ENCODE assay signal across 15 cellular contexts in the genomic region with DNA sequence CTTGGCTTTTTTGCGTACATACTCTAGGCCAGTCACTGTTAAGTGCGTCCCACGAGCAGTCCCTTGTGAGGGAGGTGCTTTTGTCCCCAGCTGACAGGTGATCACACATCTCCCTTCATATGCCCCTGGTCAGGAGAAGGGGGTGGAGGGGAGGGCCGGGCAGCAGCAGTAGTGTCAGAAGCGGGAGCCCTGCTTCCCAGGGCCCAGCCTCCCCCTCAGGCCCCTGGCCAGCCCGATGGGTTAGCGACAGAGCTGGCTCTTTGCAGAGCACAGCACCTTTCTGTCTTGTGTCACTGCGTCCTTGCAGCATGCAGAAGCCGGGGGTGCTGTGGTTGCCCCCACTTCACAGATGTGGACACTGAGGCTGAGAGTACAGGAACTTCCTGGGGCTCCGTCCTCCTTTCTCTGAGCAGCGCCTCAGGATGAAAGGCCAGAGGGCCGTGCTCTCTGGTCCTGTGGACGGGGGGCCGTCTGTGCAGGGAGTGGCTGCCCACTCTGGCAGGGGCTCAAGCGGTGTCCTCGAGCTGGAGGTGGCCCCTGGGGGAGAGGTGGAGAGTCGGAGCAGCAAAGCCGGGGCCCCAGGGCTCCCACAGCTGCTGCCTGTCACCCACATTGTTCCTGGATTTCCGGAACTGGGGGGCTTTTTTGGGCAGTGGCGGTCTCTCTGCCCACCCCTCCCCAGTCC. TPM values are rescaled to one million over a fixed set of nuclear protein-coding genes. Genes with fewer than 3 reads are reported as not detected.
A peak's percentile ranks its signal among the peaks of the same experiment; 100 is the strongest.
DNase-seq lines count a peak whose midpoint lies in the region; ATAC-seq and TF ChIP-seq lines count a peak whose summit lies in the region.
"Had no signal": no experiment of that assay in that cellular context is flagged by ENCODE, and none has a peak within 500 bp of the region (broad histone marks: within the 10 kb centered on the region; RNA-seq: fewer than 3 reads in every experiment).

No MANE protein-coding gene starts in this region.

- H3F3A ChIP-seq in MM.1S (ENCODE audit: insufficient read depth, low read length) (no peaks in the 10 kb centered on the region), GM23248 (ENCODE audit: insufficient read depth) (no peaks in the 10 kb centered on the region)

- H3K27me3 Mint-ChIP-seq in chondrocyte (ENCODE audit: low read depth) (no peaks in the 10 kb centered on the region), neural crest cell (ENCODE audit: low read depth) (no peaks in the 10 kb centered on the region)

- H3K4me1 ChIP-seq in right atrium auricular region (peaks cover 0 to 76% of the 10 kb centered on the region in 2 donors), MM.1S (ENCODE audit: low read length) (peaks cover 6% of the 10 kb centered on the region; the same call in 1 of the 2 replicates), GM23248 (ENCODE audit: insufficient read depth) (no peaks in the 10 kb centered on the region)

- H3K4me3 Mint-ChIP-seq in chondrocyte (ENCODE audit: unreplicated experiment): no peak overlapping the region
- no peak overlapping the region for H3K4me3 Mint-ChIP-seq in neural crest cell
- H3K4me3 Mint-ChIP-seq: GM23338 had no signal

- intact Hi-C loops in left ventricle myocardium superior (cut with micrococcal nuclease): no loop called here

- no peak overlapping the region for H3K9ac ChIP-seq in MM.1S (ENCODE audit: low read length)
- no peak overlapping the region for H3K9ac ChIP-seq in GM23248

- H3K36me3 Mint-ChIP-seq in chondrocyte (ENCODE audit: low read depth) (peaks cover 1% of the 10 kb centered on the region), neural crest cell (ENCODE audit: low read depth) (peaks cover 3% of the 10 kb centered on the region)

- H3K79me2 ChIP-seq in MM.1S (ENCODE audit: low read length): peaks cover 75% of the 10 kb centered on the region
- H3K79me2 ChIP-seq in GM23248 (ENCODE audit: insufficient read depth): peaks cover 27% of the 10 kb centered on the region

- H4K20me1 ChIP-seq in MM.1S (ENCODE audit: insufficient read depth, low read length) (peaks cover 29% of the 10 kb centered on the region; the same call in 1 of the 2 replicates), GM23248 (ENCODE audit: insufficient read depth) (no peaks in the 10 kb centered on the region)

- H3K27ac Mint-ChIP-seq in chondrocyte (ENCODE audit: unreplicated experiment) (no peak overlapping the region), neural crest cell (ENCODE audit: unreplicated experiment) (peak overlapping the region; percentile 71)

- no peak for ATAC-seq in left ventricle myocardium superior

- H2AFZ ChIP-seq in MM.1S (ENCODE audit: low read length) (no peak overlapping the region), GM23248 (no peak overlapping the region)
- H2AFZ ChIP-seq: GM23338 had no signal

- DNase-seq in left ventricle myocardium superior: peak; percentile 24
- DNase-seq in right atrium auricular region (ENCODE audit: low spot score): no peak
- peak; percentile 81 for DNase-seq in chondrocyte (ENCODE audit: low spot score)
- no peak for DNase-seq in neural crest cell (ENCODE audit: low read depth, low spot score)
- DNase-seq in MM.1S: no peak
- no peak for DNase-seq in stimulated activated naive CD4-positive, alpha-beta T cell treated with Interleukin-2 at 50 U/mL for 16 hours (lab: John Stamatoyannopoulos, UW)
- DNase-seq in GM23248: no peak
- DNase-seq in GM19240 (ENCODE audit: insufficient read length, low spot score): no peak
- DNase-seq: DMS79 treated with DMSO at 0.1 percent for 48 hours, NCI-H2107, NCI-H2227 treated with DMSO at 0.1 percent for 48 hours, NCI-H524 treated with DMSO at 0.1 percent for 48 hours, Peyer's patch, SHP77 had no signal

- no peaks in the 10 kb centered on the region for H3K9me3 ChIP-seq in right atrium auricular region
- H3K9me3 ChIP-seq in MM.1S (replicated peaks; ENCODE audit: insufficient read depth, low read length): no peaks in the 10 kb centered on the region
- no peaks in the 10 kb centered on the region for H3K9me3 ChIP-seq in GM23248 (ENCODE audit: low read depth)
- H3K9me3 ChIP-seq: Peyer's patch had no signal

- H3K36me3 ChIP-seq in right atrium auricular region (peaks cover 11% of the 10 kb centered on the region), MM.1S (replicated peaks; ENCODE audit: insufficient read depth, low read length) (no peaks in the 10 kb centered on the region), GM23248 (ENCODE audit: low read depth) (no peaks in the 10 kb centered on the region)

- H3K9me2 ChIP-seq in MM.1S (replicated peaks; ENCODE audit: insufficient read depth, low read length): no peaks in the 10 kb centered on the region
- H3K9me2 ChIP-seq in GM23248 (ENCODE audit: insufficient read depth): no peaks in the 10 kb centered on the region

- WGBS in GM23248 (ENCODE audit: low coverage in 1 of 2, low lambda C conversion rate in 2 of 2, missing lambda C conversion rate in 2 of 2), 2 experiments: 88 to 91% methylated on average over 19 to 20 of the region's 20 CpGs

- no peak overlapping the region for H3K4me2 ChIP-seq in MM.1S (ENCODE audit: low read depth, low read length)
- no peak overlapping the region for H3K4me2 ChIP-seq in GM23248 (ENCODE audit: unreplicated experiment)
- H3K4me2 ChIP-seq: GM23338 had no signal

- in situ Hi-C loops in GM23248 (cut with MboI): no loop called here

- H3K4me3 ChIP-seq in right atrium auricular region: no peak overlapping the region
- H3K4me3 ChIP-seq in MM.1S (ENCODE audit: low read length): no peak overlapping the region
- no peak overlapping the region for H3K4me3 ChIP-seq in GM23248
- H3K4me3 ChIP-seq: GM23338, Peyer's patch had no signal

- H3K27me3 ChIP-seq in right atrium auricular region (no peaks in the 10 kb centered on the region), MM.1S (replicated peaks; ENCODE audit: insufficient read depth, low read length) (no peaks in the 10 kb centered on the region), GM23248 (replicated peaks; ENCODE audit: insufficient read depth) (no peaks in the 10 kb centered on the region)
- H3K27me3 ChIP-seq: Peyer's patch had no signal

- no peak overlapping the region for H3K27ac ChIP-seq in right atrium auricular region
- H3K27ac ChIP-seq in MM.1S (ENCODE audit: low read length): no peak overlapping the region
- H3K27ac ChIP-seq in GM23248: no peak overlapping the region
- H3K27ac ChIP-seq: Peyer's patch had no signal

- H3K4me1 Mint-ChIP-seq in chondrocyte (ENCODE audit: low read depth) (peaks cover 18% of the 10 kb centered on the region), neural crest cell (peaks cover 38% of the 10 kb centered on the region)

- TF ChIP-seq CTCF in right atrium auricular region (IDR thresholded peaks at IDR 0.05) (no peak), chondrocyte (IDR thresholded peaks at IDR 0.05) (no peak), neural crest cell (conservative IDR thresholded peaks at IDR 0.05) (no peak), MM.1S (IDR thresholded peaks at IDR 0.05; ENCODE audit: low read length) (no peak)

- H3K9me3 Mint-ChIP-seq in chondrocyte (ENCODE audit: low read depth) (no peaks in the 10 kb centered on the region), neural crest cell (no peaks in the 10 kb centered on the region)
- H3K9me3 Mint-ChIP-seq: GM23338 had no signal

RNA-seq across cellular contexts. Expression of a gene that starts 5.9 kb away (rescaled TPM):
- total RNA-seq in left ventricle myocardium superior (20.8 TPM), right atrium auricular region (10 to 100 TPM; 17.2 to 18.6 TPM), chondrocyte (10.4 to 13.4 TPM (median 10.6 TPM) in 3 replicates), neural crest cell (40.7 and 41.4 TPM in 2 replicates)
- 4.7 and 5.7 TPM in 2 replicates for total RNA-seq in GM23248 (2014; rRNA removed; shearing (Covaris generic))
- polyA plus RNA-seq in GM23248 (2016; fragmentation: Nextera tagmentation; extraction: Ambion mirVana): 6.7 and 7.2 TPM in 2 replicates

RNA-seq across cellular contexts. Expression of a gene that starts 55.3 kb away (rescaled TPM):
- total RNA-seq in left ventricle myocardium superior (3.8 TPM), right atrium auricular region (10 to 100 TPM; 10.9 to 16.4 TPM), chondrocyte (5.9 to 6.8 TPM (median 6.6 TPM) in 3 replicates), neural crest cell (13.3 and 13.5 TPM in 2 replicates)
- 4.2 and 4.6 TPM in 2 replicates for total RNA-seq in GM23248 (2014; rRNA removed; shearing (Covaris generic))
- 5.8 and 6.4 TPM in 2 replicates for polyA plus RNA-seq in GM23248 (2016; fragmentation: Nextera tagmentation; extraction: Ambion mirVana)

RNA-seq across cellular contexts. Expression of a gene that starts 56.9 kb away (rescaled TPM):
- total RNA-seq in left ventricle myocardium superior (3.4 TPM), right atrium auricular region (1 to 10 TPM; 4.7 to 7.4 TPM), chondrocyte (2.9 to 4.5 TPM (median 4.3 TPM) in 3 replicates), neural crest cell (1.2 and 1.9 TPM in 2 replicates)
- total RNA-seq in GM23248 (2014; rRNA removed; shearing (Covaris generic)): 7.1 and 8.0 TPM in 2 replicates
- 3.3 and 3.5 TPM in 2 replicates for polyA plus RNA-seq in GM23248 (2016; fragmentation: Nextera tagmentation; extraction: Ambion mirVana)

Comparison
In these comparisons a context has a peak if more than half of its experiments do, and no peak if none do; other contexts are left out.
1. DNase-seq: peak in left ventricle myocardium superior (single experiment) and chondrocyte (single experiment); none in right atrium auricular region (single experiment), neural crest cell (single experiment), MM.1S (single experiment), stimulated activated naive CD4-positive, alpha-beta T cell treated with Interleukin-2 at 50 U/mL for 16 hours (single experiment), GM23248 (single experiment) and GM19240 (single experiment).